In the genomic region with DNA sequence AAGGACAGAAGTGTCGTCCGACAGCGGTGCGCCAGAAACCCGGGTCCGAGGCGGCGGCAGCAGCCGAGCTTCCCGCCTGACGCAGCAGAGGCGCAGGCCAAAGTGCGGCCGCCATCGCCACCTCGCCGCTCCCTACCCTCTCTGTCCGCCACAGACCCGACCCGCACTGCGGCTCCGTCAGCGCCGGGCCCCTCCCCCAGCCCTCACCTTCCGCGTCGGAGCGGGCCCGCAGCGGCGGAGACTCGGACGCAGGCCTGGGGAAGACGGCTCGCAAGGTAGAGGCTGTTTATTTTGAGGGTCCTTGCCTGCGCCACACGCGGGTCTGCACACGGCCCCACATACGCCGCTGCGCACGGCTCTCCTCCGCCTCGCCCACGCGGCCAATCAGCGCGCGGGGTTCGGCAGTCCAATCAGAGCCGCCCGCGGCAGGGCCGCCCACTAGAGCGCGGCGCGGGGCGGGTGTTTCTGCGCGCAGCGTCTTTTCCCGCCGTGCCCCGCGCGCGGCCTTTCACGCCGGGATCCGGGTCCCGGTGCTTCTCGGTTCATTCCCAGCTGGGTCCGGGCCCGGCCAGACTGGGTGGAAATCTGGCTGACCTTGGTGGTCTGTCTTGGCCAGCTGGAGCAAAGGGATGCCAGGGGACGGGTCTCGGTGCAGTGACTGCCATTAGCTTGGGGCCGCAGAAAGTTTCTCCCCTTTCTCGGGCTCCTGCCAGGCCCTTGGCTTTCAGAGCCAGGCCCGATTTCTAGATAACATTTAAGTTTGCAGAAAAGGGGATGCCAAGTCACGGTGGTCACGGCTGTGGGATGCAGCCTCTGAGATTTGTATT, we compare ENCODE assay signal across 8 cellular contexts. TPM values are rescaled to one million over a fixed set of nuclear protein-coding genes. Genes with fewer than 3 reads are reported as not detected.
DNase-seq lines count a peak whose midpoint lies in the region; ATAC-seq, FAIRE-seq and TF ChIP-seq lines count a peak whose summit lies in the region.

A gene (minus strand): TSS at position 328 of the 827 bp plus-strand sequence. CDS start 12,139 bp downstream, outside the sequence.

- H3K4me2 ChIP-seq in parathyroid adenoma (ENCODE audit: low read length), result peak within 1 kb of the TSS; percentile 96

- H3K9me3 Mint-ChIP-seq in activated naive CD8-positive, alpha-beta T cell treated with anti-CD3 and anti-CD28 coated beads, Interleukin-2, amount 50 U/mL, for 24 hours, result no peaks in the 10 kb centered on the region

- peaks cover 48% of the 10 kb centered on the region for H3K79me2 ChIP-seq in parathyroid adenoma

- peak within 1 kb of the TSS; percentile 93 for H2AFZ ChIP-seq in parathyroid adenoma

- peak within 1 kb of the TSS; percentile 75 for H3K4me3 ChIP-seq in parathyroid adenoma (ENCODE audit: low read depth, low read length)
- H3K4me3 ChIP-seq in tibial artery, result peak within 1 kb of the TSS; percentile 80 to 96

- H3K27me3 ChIP-seq in parathyroid adenoma (ENCODE audit: control insufficient read depth, insufficient read depth, low read length) (no peaks in the 10 kb centered on the region), tibial artery (no peaks in the 10 kb centered on the region)

- peak within 1 kb of the TSS; percentile 93 for H3K27ac Mint-ChIP-seq in activated naive CD8-positive, alpha-beta T cell treated with anti-CD3 and anti-CD28 coated beads, Interleukin-2, amount 50 U/mL, for 24 hours

- H3K9me3 ChIP-seq in parathyroid adenoma (ENCODE audit: control insufficient read depth, low read length) (no peaks in the 10 kb centered on the region), tibial artery (no peaks in the 10 kb centered on the region)

- H3K4me1 ChIP-seq in parathyroid adenoma (peaks cover 8% of the 10 kb centered on the region), tibial artery (peaks cover 0 to 47% (median 23%) of the 10 kb centered on the region in 4 donors)

- H3K27ac ChIP-seq in parathyroid adenoma (peak within 1 kb of the TSS; percentile 97), tibial artery (peak within 1 kb of the TSS; percentile 99 to 100)

- TF ChIP-seq POLR2A in GM12891 (IDR thresholded peaks at IDR 0.05; ENCODE audit: low read depth, low read length), result peak; percentile 85

- peak within 1 kb of the TSS; percentile 98 for H3K9ac ChIP-seq in parathyroid adenoma

- no peak for TF ChIP-seq CTCF in parathyroid adenoma (IDR thresholded peaks at IDR 0.05)
- TF ChIP-seq CTCF in tibial artery (IDR thresholded peaks at IDR 0.05), result no peak

- H3K36me3 Mint-ChIP-seq in activated naive CD8-positive, alpha-beta T cell treated with anti-CD3 and anti-CD28 coated beads, Interleukin-2, amount 50 U/mL, for 24 hours (ENCODE audit: low read depth), result peaks cover 47% of the 10 kb centered on the region

- DNase-seq in GM12891 (ENCODE audit: insufficient read length, low spot score) (peak; percentile 93), NCI-H1436 (lab: John Stamatoyannopoulos, UW) (peak; percentile 97), SW480 (ENCODE audit: low spot score) (peak; percentile 93), Right ventricle myocardium superior (peak; percentile 97), tibial artery (peak; percentile 92 to 96)
- peak; percentile 93 for DNase-seq in activated naive CD8-positive, alpha-beta T cell treated with anti-CD3 and anti-CD28 coated beads, Interleukin-2, amount 50 U/mL, for 24 hours

- no peaks in the 10 kb centered on the region for H3K27me3 Mint-ChIP-seq in activated naive CD8-positive, alpha-beta T cell treated with anti-CD3 and anti-CD28 coated beads, Interleukin-2, amount 50 U/mL, for 24 hours

- intact Hi-C loops in Right ventricle myocardium superior (cut with DNase I) (loop anchor here (5.0 kb wide), 1 partner anchor 44 kb away; no protein-coding TSS in a partner anchor), tibial artery (cut with DNase I; ENCODE audit: low total_unique reads) (loop anchor here (5.0 to 10.0 kb wide), 2 partner anchors 59 to 64 kb away; a partner anchor contains a TSS)

- FAIRE-seq in GM12891 (lab: Jason Lieb, UNC), result peak; percentile 96

- peak within 1 kb of the TSS; percentile 88 for H3K4me3 Mint-ChIP-seq in activated naive CD8-positive, alpha-beta T cell treated with anti-CD3 and anti-CD28 coated beads, Interleukin-2, amount 50 U/mL, for 24 hours

- H3K4me1 Mint-ChIP-seq in activated naive CD8-positive, alpha-beta T cell treated with anti-CD3 and anti-CD28 coated beads, Interleukin-2, amount 50 U/mL, for 24 hours, result peaks cover 47% of the 10 kb centered on the region

- no peaks in the 10 kb centered on the region for H3K36me3 ChIP-seq in parathyroid adenoma (ENCODE audit: control insufficient read depth, insufficient read depth, low read length)
- H3K36me3 ChIP-seq in tibial artery, result peaks cover 5 to 14% (median 10%) of the 10 kb centered on the region in 3 donors

- peak; percentile 96 for ATAC-seq in HG02798 (IDR thresholded peaks at IDR 0.05; ENCODE audit: poor library complexity, unreplicated experiment)
- peak; percentile 95 for ATAC-seq in activated naive CD8-positive, alpha-beta T cell treated with anti-CD3 and anti-CD28 coated beads, Interleukin-2, amount 50 U/mL, for 24 hours
- ATAC-seq in Right ventricle myocardium superior (ENCODE audit: poor library complexity), result peak; percentile 98

TF ChIP-seq in GM12891, 5 proteins besides CTCF, POLR2A, EP300 and RAD21:
- TF ChIP-seq POLR2AphosphoS5 (IDR thresholded peaks at IDR 0.05; ENCODE audit: low read depth, low read length) (peak; percentile 93), SPI1 (IDR thresholded peaks at IDR 0.05; ENCODE audit: low read depth, low read length) (no peak), POU2F2 (IDR thresholded peaks at IDR 0.05; ENCODE audit: low read depth, low read length) (peak; percentile 68; the same call in 1 of the 2 replicates), PAX5 (IDR thresholded peaks at IDR 0.05; ENCODE audit: insufficient read depth, low read length, severe bottlenecking) (peak; percentile 48), TAF1 (IDR thresholded peaks at IDR 0.05; ENCODE audit: low read depth, low read length) (peak; percentile 70)

RNA-seq across cellular contexts. Expression of the gene that starts here (rescaled TPM):
- polyA plus RNA-seq in GM12891 (2012; ENCODE audit: low read depth, missing spikeins), result 268 TPM
- 476 TPM for total RNA-seq in Right ventricle myocardium superior

Comparison
In these comparisons a context has a peak if more than half of its experiments do, and no peak if none do; other contexts are left out.
1. Peak in every context shown above with its lines: DNase-seq, ATAC-seq, H3K4me3 ChIP-seq and H3K27ac ChIP-seq.